20 cellular contexts compared by ENCODE assay signal in genomic region chr15:69631005-69631404, GRCh38.
"Had no signal": no experiment of that assay in that cellular context is flagged by ENCODE, and none has a peak within 500 bp of the region (broad histone marks: within the 10 kb centered on the region; RNA-seq: fewer than 3 reads in every experiment).

No MANE protein-coding gene starts in this region.

- H3K4me3 ChIP-seq: esophagus squamous epithelium, gastroesophageal sphincter, mucosa of descending colon, pancreas, smooth muscle cell, suprapubic skin, thyroid gland had no signal

- DNase-seq: effector memory CD4-positive, alpha-beta T cell; esophagus squamous epithelium; foreskin fibroblast; glutamatergic neuron; kidney; left colon; left ventricle myocardium superior; mucosa of descending colon; naive thymus-derived CD8-positive, alpha-beta T cell; nucleus accumbens; pancreas; right cardiac atrium; stimulated activated CD4-positive, alpha-beta T cell treated with anti-CD3 and anti-CD28 coated beads, Interleukin-2, amount 100 ng/mL, for 48 hours; stimulated activated naive CD8-positive, alpha-beta T cell treated with anti-CD3 and anti-CD28 coated beads, Interleukin-15, Interleukin-2, amounts not matched to agents 100 U/mL and 50 U/mL, for 24 hours; thyroid gland had no signal

- FAIRE-seq: endometrium, kidney, pancreas had no signal

- ATAC-seq: gastroesophageal sphincter; left colon; left ventricle myocardium superior; mucosa of descending colon; naive thymus-derived CD8-positive, alpha-beta T cell; pancreas; right cardiac atrium; stimulated activated naive CD8-positive, alpha-beta T cell treated with anti-CD3 and anti-CD28 coated beads, Interleukin-15, Interleukin-2, amounts not matched to agents 100 U/mL and 50 U/mL, for 24 hours had no signal

- H3K27ac ChIP-seq: epithelial cell of prostate, esophagus squamous epithelium, gastroesophageal sphincter, pancreas, suprapubic skin, thyroid gland had no signal

- H3K27me3 ChIP-seq: pancreas, thyroid gland had no signal

- H3K4me2 ChIP-seq: smooth muscle cell had no signal

- H3K9me3 ChIP-seq: esophagus squamous epithelium, gastroesophageal sphincter, mucosa of descending colon, pancreas, suprapubic skin, thyroid gland had no signal

- H3K36me3 ChIP-seq: esophagus squamous epithelium, gastroesophageal sphincter, pancreas, suprapubic skin, thyroid gland had no signal

- H3K4me1 ChIP-seq: esophagus squamous epithelium, gastroesophageal sphincter, pancreas, thyroid gland had no signal
